1 cellular context compared by ENCODE assay signal in the genomic region with DNA sequence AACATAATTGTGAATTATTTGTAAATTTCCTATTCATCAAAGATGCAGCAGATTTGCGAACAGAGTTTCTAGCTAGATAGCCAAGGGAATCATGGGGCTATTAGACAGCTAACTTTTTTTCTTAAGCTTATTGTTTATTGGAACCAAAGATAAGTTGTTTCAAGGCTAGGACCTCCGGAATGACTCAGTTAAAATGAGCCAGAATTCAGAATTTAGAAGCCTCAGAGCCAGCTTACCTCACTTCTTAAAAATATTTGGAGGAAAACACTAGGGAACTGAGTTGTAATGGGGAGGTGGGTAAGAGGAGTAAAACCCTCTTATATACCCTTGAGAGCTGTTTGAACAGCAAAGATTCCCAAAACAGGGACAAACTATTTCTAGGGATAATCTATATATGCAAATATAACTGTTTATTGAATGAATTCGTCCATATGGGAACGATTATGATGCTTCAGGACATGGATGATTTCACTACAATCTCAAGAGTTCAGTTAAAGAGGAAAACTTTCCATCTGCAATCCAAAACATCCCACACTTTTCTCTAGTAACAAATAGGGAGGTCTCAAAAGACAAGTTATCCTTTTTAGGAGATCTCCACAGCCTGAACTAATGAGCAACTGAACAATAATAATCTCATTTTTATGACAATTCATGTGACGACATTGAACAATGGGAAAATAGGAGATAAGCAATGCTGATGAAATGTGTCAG.
TF ChIP-seq lines count a peak whose summit lies in the region.

No MANE protein-coding gene starts in this region.

TF ChIP-seq in HepG2, 621 proteins besides CTCF, POLR2A, EP300 and RAD21:
- 0 out of 2 replicates have a peak, but pooled peaks have one; percentile 17 for TF ChIP-seq CREB1 (IDR thresholded peaks at IDR 0.05)
- no peak for TF ChIP-seq CREB1 (CRISPR knock-in tag; IDR thresholded peaks at IDR 0.05)
- TF ChIP-seq MAFK (conservative IDR thresholded peaks at IDR 0.05 in 1 of 2, IDR thresholded peaks at IDR 0.05 in 1 of 2; ENCODE audit: low read length in 2 of 2) = peak in 1 of 2 experiments; percentile 57; a peak in 3 of 4 replicates
- no peak for TF ChIP-seq ZNF737 (CRISPR knock-in tag; IDR thresholded peaks at IDR 0.05; ENCODE audit: borderline replicate concordance)
